ENCODE assay signal across 1 cellular context in genomic region chr6:91788501-91788900, GRCh38.
TF ChIP-seq lines count a peak whose summit lies in the region.

No MANE protein-coding gene starts in this region.

TF ChIP-seq in WTC11, 78 proteins besides CTCF, POLR2A, EP300 and RAD21:
- no peak for TF ChIP-seq E2F4 (CRISPR knock-in tag; IDR thresholded peaks at IDR 0.05; ENCODE audit: borderline replicate concordance, low read depth)
- no peak for TF ChIP-seq FOXP1 (CRISPR knock-in tag; IDR thresholded peaks at IDR 0.05; ENCODE audit: borderline replicate concordance)
- no peak for TF ChIP-seq NR3C1 (CRISPR knock-in tag; conservative IDR thresholded peaks at IDR 0.05; ENCODE audit: low read depth)
- no peak for TF ChIP-seq ZNF121 (CRISPR knock-in tag; IDR thresholded peaks at IDR 0.05)
- TF ChIP-seq PREB (CRISPR knock-in tag; IDR thresholded peaks at IDR 0.05; ENCODE audit: borderline replicate concordance) = no peak
- no peak for TF ChIP-seq ZNF263 (CRISPR knock-in tag; IDR thresholded peaks at IDR 0.05; ENCODE audit: low read depth)
- TF ChIP-seq ZNF671 (CRISPR knock-in tag; IDR thresholded peaks at IDR 0.05) = no peak
- no peak for TF ChIP-seq MYBL2 (CRISPR knock-in tag; IDR thresholded peaks at IDR 0.05)
- TF ChIP-seq USF2 (CRISPR knock-in tag; IDR thresholded peaks at IDR 0.05) = no peak
- TF ChIP-seq IRF1 (CRISPR knock-in tag; IDR thresholded peaks at IDR 0.05) = no peak
- no peak for TF ChIP-seq ATF2 (CRISPR knock-in tag; IDR thresholded peaks at IDR 0.05; ENCODE audit: borderline replicate concordance, low read depth)
- TF ChIP-seq PRDM15 (CRISPR knock-in tag; IDR thresholded peaks at IDR 0.05) = no peak
- no peak for TF ChIP-seq RORB (CRISPR knock-in tag; IDR thresholded peaks at IDR 0.05)
- no peak for TF ChIP-seq SMAD4 (CRISPR knock-in tag; IDR thresholded peaks at IDR 0.05)
- no peak for TF ChIP-seq ETV6 (CRISPR knock-in tag; IDR thresholded peaks at IDR 0.05)
- no peak for TF ChIP-seq TCF7 (CRISPR knock-in tag; IDR thresholded peaks at IDR 0.05; ENCODE audit: low read depth)
- no peak for TF ChIP-seq ZNF232 (CRISPR knock-in tag; IDR thresholded peaks at IDR 0.05)
- no peak for TF ChIP-seq CDX4 (CRISPR knock-in tag; IDR thresholded peaks at IDR 0.05; ENCODE audit: borderline replicate concordance)
- no peak for TF ChIP-seq USF1 (CRISPR knock-in tag; IDR thresholded peaks at IDR 0.05)
